ENCODE assay signal across 1 cellular context in the genomic region with DNA sequence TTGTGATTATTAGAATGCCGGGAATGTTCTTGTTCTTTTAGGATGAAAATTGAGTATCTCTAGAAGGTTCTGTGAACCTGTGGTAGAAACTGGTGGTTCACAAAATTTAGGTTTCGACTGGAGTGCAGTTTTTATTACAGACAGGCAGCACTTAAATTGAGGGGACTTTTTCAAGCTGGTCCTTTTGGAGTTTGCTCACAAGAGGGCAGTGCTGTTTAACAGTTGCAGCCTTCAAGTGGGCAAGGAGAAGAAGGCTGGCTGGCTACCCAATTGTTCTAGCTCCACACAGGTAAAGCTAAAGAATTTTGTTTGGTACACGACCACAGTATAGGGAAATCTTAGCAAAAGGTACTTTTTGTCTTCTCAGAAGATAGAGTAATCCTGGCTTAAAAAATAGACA.
TF ChIP-seq lines count a peak whose summit lies in the region.

No MANE protein-coding gene starts in this region.

TF ChIP-seq in WTC11, 78 proteins besides CTCF, POLR2A, EP300 and RAD21 (continued from another document):
- TF ChIP-seq, protein P1, sequence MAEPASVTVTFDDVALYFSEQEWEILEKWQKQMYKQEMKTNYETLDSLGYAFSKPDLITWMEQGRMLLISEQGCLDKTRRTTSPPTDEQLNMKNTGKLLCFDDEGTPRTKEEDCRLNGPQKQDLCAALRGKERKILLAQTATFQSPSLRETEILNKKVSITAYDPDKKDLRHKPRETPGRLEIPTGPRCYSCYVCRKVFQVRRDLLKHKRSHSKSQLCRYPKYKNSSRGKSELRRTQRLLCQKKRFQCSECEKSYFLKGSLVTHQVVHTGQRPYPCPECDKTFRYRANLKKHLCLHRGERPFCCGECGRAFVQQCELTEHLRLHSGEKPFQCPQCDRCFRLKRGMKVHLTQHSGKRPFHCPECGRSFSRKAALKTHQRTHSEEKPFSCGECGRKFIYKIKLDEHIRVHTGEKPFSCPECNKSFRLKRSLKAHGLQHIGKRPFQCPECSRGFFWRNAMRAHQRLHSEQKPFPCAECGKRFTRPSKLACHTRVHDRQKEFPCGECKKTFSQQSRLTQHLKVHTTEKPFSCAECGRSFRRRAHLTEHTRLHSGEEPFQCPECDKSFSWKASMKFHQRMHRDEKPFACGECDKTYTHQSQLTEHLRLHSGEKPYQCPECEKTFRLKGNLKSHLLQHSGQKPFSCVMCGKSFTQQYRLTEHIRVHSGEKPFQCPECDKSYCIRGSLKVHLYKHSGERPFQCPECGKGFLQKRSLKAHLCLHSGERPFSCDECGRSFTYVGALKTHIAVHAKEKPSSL (CRISPR knock-in tag; conservative IDR thresholded peaks at IDR 0.05), result no peak
- TF ChIP-seq, protein P2, sequence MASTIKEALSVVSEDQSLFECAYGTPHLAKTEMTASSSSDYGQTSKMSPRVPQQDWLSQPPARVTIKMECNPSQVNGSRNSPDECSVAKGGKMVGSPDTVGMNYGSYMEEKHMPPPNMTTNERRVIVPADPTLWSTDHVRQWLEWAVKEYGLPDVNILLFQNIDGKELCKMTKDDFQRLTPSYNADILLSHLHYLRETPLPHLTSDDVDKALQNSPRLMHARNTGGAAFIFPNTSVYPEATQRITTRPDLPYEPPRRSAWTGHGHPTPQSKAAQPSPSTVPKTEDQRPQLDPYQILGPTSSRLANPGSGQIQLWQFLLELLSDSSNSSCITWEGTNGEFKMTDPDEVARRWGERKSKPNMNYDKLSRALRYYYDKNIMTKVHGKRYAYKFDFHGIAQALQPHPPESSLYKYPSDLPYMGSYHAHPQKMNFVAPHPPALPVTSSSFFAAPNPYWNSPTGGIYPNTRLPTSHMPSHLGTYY (CRISPR knock-in tag; IDR thresholded peaks at IDR 0.05), result no peak
- no peak for TF ChIP-seq EMX1 (CRISPR knock-in tag; IDR thresholded peaks at IDR 0.05)
- TF ChIP-seq ZBTB21 (CRISPR knock-in tag; IDR thresholded peaks at IDR 0.05; ENCODE audit: borderline replicate concordance), result no peak
- TF ChIP-seq NR1H2 (CRISPR knock-in tag; IDR thresholded peaks at IDR 0.05), result no peak
- no peak for TF ChIP-seq NR2C2 (CRISPR knock-in tag; IDR thresholded peaks at IDR 0.05)
- TF ChIP-seq, protein P3, sequence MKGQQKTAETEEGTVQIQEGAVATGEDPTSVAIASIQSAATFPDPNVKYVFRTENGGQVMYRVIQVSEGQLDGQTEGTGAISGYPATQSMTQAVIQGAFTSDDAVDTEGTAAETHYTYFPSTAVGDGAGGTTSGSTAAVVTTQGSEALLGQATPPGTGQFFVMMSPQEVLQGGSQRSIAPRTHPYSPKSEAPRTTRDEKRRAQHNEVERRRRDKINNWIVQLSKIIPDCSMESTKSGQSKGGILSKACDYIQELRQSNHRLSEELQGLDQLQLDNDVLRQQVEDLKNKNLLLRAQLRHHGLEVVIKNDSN (CRISPR knock-in tag; IDR thresholded peaks at IDR 0.05), result no peak
- TF ChIP-seq, protein P4, sequence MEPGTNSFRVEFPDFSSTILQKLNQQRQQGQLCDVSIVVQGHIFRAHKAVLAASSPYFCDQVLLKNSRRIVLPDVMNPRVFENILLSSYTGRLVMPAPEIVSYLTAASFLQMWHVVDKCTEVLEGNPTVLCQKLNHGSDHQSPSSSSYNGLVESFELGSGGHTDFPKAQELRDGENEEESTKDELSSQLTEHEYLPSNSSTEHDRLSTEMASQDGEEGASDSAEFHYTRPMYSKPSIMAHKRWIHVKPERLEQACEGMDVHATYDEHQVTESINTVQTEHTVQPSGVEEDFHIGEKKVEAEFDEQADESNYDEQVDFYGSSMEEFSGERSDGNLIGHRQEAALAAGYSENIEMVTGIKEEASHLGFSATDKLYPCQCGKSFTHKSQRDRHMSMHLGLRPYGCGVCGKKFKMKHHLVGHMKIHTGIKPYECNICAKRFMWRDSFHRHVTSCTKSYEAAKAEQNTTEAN (CRISPR knock-in tag; IDR thresholded peaks at IDR 0.05), result no peak
- TF ChIP-seq NFATC4 (CRISPR knock-in tag; IDR thresholded peaks at IDR 0.05), result no peak
- TF ChIP-seq, protein P5, sequence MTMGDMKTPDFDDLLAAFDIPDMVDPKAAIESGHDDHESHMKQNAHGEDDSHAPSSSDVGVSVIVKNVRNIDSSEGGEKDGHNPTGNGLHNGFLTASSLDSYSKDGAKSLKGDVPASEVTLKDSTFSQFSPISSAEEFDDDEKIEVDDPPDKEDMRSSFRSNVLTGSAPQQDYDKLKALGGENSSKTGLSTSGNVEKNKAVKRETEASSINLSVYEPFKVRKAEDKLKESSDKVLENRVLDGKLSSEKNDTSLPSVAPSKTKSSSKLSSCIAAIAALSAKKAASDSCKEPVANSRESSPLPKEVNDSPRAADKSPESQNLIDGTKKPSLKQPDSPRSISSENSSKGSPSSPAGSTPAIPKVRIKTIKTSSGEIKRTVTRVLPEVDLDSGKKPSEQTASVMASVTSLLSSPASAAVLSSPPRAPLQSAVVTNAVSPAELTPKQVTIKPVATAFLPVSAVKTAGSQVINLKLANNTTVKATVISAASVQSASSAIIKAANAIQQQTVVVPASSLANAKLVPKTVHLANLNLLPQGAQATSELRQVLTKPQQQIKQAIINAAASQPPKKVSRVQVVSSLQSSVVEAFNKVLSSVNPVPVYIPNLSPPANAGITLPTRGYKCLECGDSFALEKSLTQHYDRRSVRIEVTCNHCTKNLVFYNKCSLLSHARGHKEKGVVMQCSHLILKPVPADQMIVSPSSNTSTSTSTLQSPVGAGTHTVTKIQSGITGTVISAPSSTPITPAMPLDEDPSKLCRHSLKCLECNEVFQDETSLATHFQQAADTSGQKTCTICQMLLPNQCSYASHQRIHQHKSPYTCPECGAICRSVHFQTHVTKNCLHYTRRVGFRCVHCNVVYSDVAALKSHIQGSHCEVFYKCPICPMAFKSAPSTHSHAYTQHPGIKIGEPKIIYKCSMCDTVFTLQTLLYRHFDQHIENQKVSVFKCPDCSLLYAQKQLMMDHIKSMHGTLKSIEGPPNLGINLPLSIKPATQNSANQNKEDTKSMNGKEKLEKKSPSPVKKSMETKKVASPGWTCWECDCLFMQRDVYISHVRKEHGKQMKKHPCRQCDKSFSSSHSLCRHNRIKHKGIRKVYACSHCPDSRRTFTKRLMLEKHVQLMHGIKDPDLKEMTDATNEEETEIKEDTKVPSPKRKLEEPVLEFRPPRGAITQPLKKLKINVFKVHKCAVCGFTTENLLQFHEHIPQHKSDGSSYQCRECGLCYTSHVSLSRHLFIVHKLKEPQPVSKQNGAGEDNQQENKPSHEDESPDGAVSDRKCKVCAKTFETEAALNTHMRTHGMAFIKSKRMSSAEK (CRISPR knock-in tag; IDR thresholded peaks at IDR 0.05; ENCODE audit: borderline replicate concordance), result no peak
- no peak for TF ChIP-seq RELA (CRISPR knock-in tag; IDR thresholded peaks at IDR 0.05; ENCODE audit: borderline replicate concordance)
- no peak for TF ChIP-seq IRF2 (CRISPR knock-in tag; IDR thresholded peaks at IDR 0.05; ENCODE audit: borderline replicate concordance, low read depth)
- TF ChIP-seq ZNF121 (CRISPR knock-in tag; IDR thresholded peaks at IDR 0.05), result no peak
- no peak for TF ChIP-seq ZNF232 (CRISPR knock-in tag; IDR thresholded peaks at IDR 0.05)
- no peak for TF ChIP-seq FOXP1 (CRISPR knock-in tag; IDR thresholded peaks at IDR 0.05; ENCODE audit: borderline replicate concordance)
- no peak for TF ChIP-seq TEAD1 (CRISPR knock-in tag; IDR thresholded peaks at IDR 0.05)
TF ChIP-seq in WTC11: peak in this region for 0.
